Comparison of ENCODE assay signal across 10 cellular contexts in genomic region chr2:120594856-120595685, GRCh38.
DNase-seq lines count a peak whose midpoint lies in the region; ATAC-seq, FAIRE-seq and TF ChIP-seq lines count a peak whose summit lies in the region.
"Had no signal": no experiment of that assay in that cellular context is flagged by ENCODE, and none has a peak within 500 bp of the region (broad histone marks: within the 10 kb centered on the region; RNA-seq: fewer than 3 reads in every experiment).

No MANE protein-coding gene starts in this region.

- H3K4ac ChIP-seq in H1 (replicated peaks; ENCODE audit: insufficient read length, low read depth, low read length): no peak overlapping the region

- H4K8ac ChIP-seq in H1 (ENCODE audit: extremely low read depth, insufficient read depth, low read length): no peak overlapping the region

- H2AFZ ChIP-seq in H1 (ENCODE audit: low read length): no peak overlapping the region

- no peak overlapping the region for H4K5ac ChIP-seq in H1 (ENCODE audit: insufficient read length, low read depth, low read length)

- H3K18ac ChIP-seq in H1 (ENCODE audit: extremely low read depth, low read length): no peak overlapping the region

- no peak overlapping the region for H2BK120ac ChIP-seq in H1 (replicated peaks; ENCODE audit: low read depth, low read length)

- TF ChIP-seq CTCF in H1 (IDR thresholded peaks at IDR 0.05; ENCODE audit: control extremely low read depth in 1 of 3, insufficient read depth in 1 of 3, low read depth in 1 of 3, low read length in 3 of 3): no peak
- no peak for TF ChIP-seq CTCF in neutrophil (IDR thresholded peaks at IDR 0.05)

- H3K27ac ChIP-seq in H1 (ENCODE audit: low read depth, low read length) (no peak overlapping the region), neutrophil (peak overlapping the region; percentile 76)

- TF ChIP-seq EP300 in H1 (IDR thresholded peaks at IDR 0.05; ENCODE audit: borderline replicate concordance in 1 of 2, low read depth in 2 of 2, low read length in 2 of 2): no peak

- no peak overlapping the region for H2BK12ac ChIP-seq in H1 (ENCODE audit: low read depth, low read length)

- no peaks in the 10 kb centered on the region for H3K79me1 ChIP-seq in H1 (ENCODE audit: low read depth, low read length)

- CTCF ChIA-PET in H1 (lab: Charles Lee; ENCODE audit: partially characterized antibody): interaction anchor here (0.8 to 2.2 kb wide), 12 partner anchors 9 to 151 kb away, joined by 3 to 14 read pairs (median 3); no protein-coding TSS in a partner anchor

- H3K23ac ChIP-seq in H1 (ENCODE audit: insufficient read length): no peak overlapping the region

- H3K9ac ChIP-seq in H1 (replicated peaks in 1 of 4; ENCODE audit: extremely low read depth in 1 of 4, low read depth in 3 of 4, low read length in 3 of 4): no peak overlapping the region

- H3K36me3 ChIP-seq in H1 (ENCODE audit: control insufficient read depth in 2 of 4, insufficient read depth in 4 of 4, low read length in 3 of 4): no peaks in the 10 kb centered on the region
- H3K36me3 ChIP-seq in neutrophil: no peaks in the 10 kb centered on the region

- ATAC-seq in GM21576 (IDR thresholded peaks at IDR 0.05; ENCODE audit: unreplicated experiment) (no peak), GM21526 (IDR thresholded peaks at IDR 0.05; ENCODE audit: low FRiP score, unreplicated experiment) (no peak)

- H3K4me2 ChIP-seq in H1 (ENCODE audit: insufficient read depth in 1 of 2, low read depth in 2 of 2, low read length in 2 of 2): no peak overlapping the region

- H3K4me3 ChIP-seq in H1 (ENCODE audit: extremely low read depth in 1 of 4, insufficient read depth in 2 of 4, low read depth in 3 of 4, low read length in 4 of 4) (no peak overlapping the region), neutrophil (ENCODE audit: low read depth in 1 of 2, low read length in 1 of 2) (peak overlapping the region; percentile 4 to 13)

- H3K14ac ChIP-seq in H1 (ENCODE audit: insufficient read length): no peak overlapping the region

- H4K20me1 ChIP-seq in H1 (replicated peaks in 1 of 2; ENCODE audit: control insufficient read depth in 1 of 2, insufficient read depth in 2 of 2, low read length in 2 of 2): no peaks in the 10 kb centered on the region

- peak overlapping the region; percentile 57; the same call in 1 of the 2 replicates for H2AK5ac ChIP-seq in H1 (ENCODE audit: low read depth, low read length)

- POLR2A ChIA-PET in H1 (lab: Charles Lee; ENCODE audit: partially characterized antibody): interaction anchor here (1.4 kb wide), 2 partner anchors 9 to 480 kb away, joined by 4 to 5 read pairs; no protein-coding TSS in a partner anchor

- TF ChIP-seq RAD21 in H1 (IDR thresholded peaks at IDR 0.05 in 1 of 2, conservative IDR thresholded peaks at IDR 0.05 in 1 of 2; ENCODE audit: low read depth in 2 of 2, low read length in 2 of 2): no peak

- FAIRE-seq in H1 (lab: Jason Lieb, UNC): peak; percentile 19

- no peaks in the 10 kb centered on the region for H3K79me2 ChIP-seq in H1 (ENCODE audit: control insufficient read depth in 1 of 2, insufficient read depth in 2 of 2, low read length in 2 of 2)

- peaks cover 3% of the 10 kb centered on the region; the same call in 1 of the 2 replicates for H3K23me2 ChIP-seq in H1 (ENCODE audit: low read depth, low read length)

- 0 out of 2 replicates have a peak overlapping the region, but pooled peaks have one; percentile 55 for H2BK20ac ChIP-seq in H1 (ENCODE audit: low read length)

- DNase-seq in DMS53 treated with DMSO at 0.1 percent for 48 hours (lab: John Stamatoyannopoulos, UW; ENCODE audit: unreplicated experiment) (peak; percentile 5), M059J (ENCODE audit: low read depth) (peak; percentile 40), H1 (ENCODE audit: low read depth in 1 of 2, low spot score in 2 of 2) (no peak)
- DNase-seq in activated naive CD4-positive, alpha-beta T cell (lab: John Stamatoyannopoulos, UW): no peak
- DNase-seq in stimulated activated CD4-positive, alpha-beta T cell treated with anti-CD3 and anti-CD28 coated beads, Interleukin-2, amount 100 ng/mL, for 48 hours: no peak
- DNase-seq: activated naive CD4-positive, alpha-beta T cell treated with Interleukin-2 at 50 U/mL for 16 hours; NCI-H774 had no signal

- H3K4me1 ChIP-seq in H1 (replicated peaks in 1 of 4; ENCODE audit: control insufficient read depth in 3 of 4, insufficient read depth in 4 of 4, low read length in 3 of 4): peaks cover 4 to 21% (median 13%) of the 10 kb centered on the region in 4 experiments
- H3K4me1 ChIP-seq in neutrophil (ENCODE audit: control insufficient read depth in 1 of 2, insufficient read depth in 1 of 2, low read depth in 1 of 2, low read length in 1 of 2): peaks cover 47 to 51% of the 10 kb centered on the region in 2 experiments

- H4K91ac ChIP-seq in H1 (replicated peaks; ENCODE audit: insufficient read length, low read length): no peak overlapping the region

- H2BK15ac ChIP-seq in H1 (ENCODE audit: low read length): no peak overlapping the region; the same call in 1 of the 2 replicates

- H3K27me3 ChIP-seq in H1 (replicated peaks in 1 of 4; ENCODE audit: control insufficient read depth in 3 of 4, extremely low read depth in 1 of 4, insufficient read depth in 3 of 4, low read length in 3 of 4) (peaks cover 0 to 17% (median 10%) of the 10 kb centered on the region in 4 experiments; a peak in 5 of 7 replicates), neutrophil (peaks cover 18% of the 10 kb centered on the region)

- H3K9me3 ChIP-seq in H1 (ENCODE audit: insufficient read depth in 2 of 2, low read depth in 1 of 2, low read length in 1 of 2): no peaks in the 10 kb centered on the region
- no peaks in the 10 kb centered on the region for H3K9me3 ChIP-seq in neutrophil

- no peak overlapping the region for H3K56ac ChIP-seq in H1 (replicated peaks; ENCODE audit: insufficient read length, low read depth, low read length)

- 86% methylated on average over 5 of the region's 8 CpGs; no CpG with 5 or more reads in 1 of the 2 experiments for WGBS in H1 (ENCODE audit: extremely low coverage in 1 of 2, insufficient coverage in 1 of 2, insufficient read length in 1 of 2, insufficient replicate concordance in 2 of 2, low coverage in 1 of 2, low lambda C conversion rate in 2 of 2, missing lambda C conversion rate in 1 of 2), 2 experiments

- H2BK5ac ChIP-seq in H1 (ENCODE audit: low read depth, low read length): no peak overlapping the region

- TF ChIP-seq POLR2A in H1 (IDR thresholded peaks at IDR 0.05; ENCODE audit: control extremely low read depth in 1 of 2, low read depth in 2 of 2, low read length in 2 of 2): no peak

TF ChIP-seq in H1, 55 proteins besides CTCF, POLR2A, EP300 and RAD21:
- TF ChIP-seq JUN (IDR thresholded peaks at IDR 0.05; ENCODE audit: low read depth, low read length) (no peak), E2F6 (IDR thresholded peaks at IDR 0.05) (peak; percentile 35; the same call in 1 of the 2 replicates)
TF ChIP-seq in H1: peak in this region for 1.

Comparison
In these comparisons a context has a peak if more than half of its experiments do, and no peak if none do; other contexts are left out.
1. DNase-seq: peak in DMS53 treated with DMSO at 0.1 percent for 48 hours (single experiment) and M059J (single experiment); none in H1 (0 of 2), activated naive CD4-positive, alpha-beta T cell (0 of 4) and stimulated activated CD4-positive, alpha-beta T cell treated with anti-CD3 and anti-CD28 coated beads, Interleukin-2, amount 100 ng/mL, for 48 hours (0 of 2).
2. H3K4me3 ChIP-seq: peak in neutrophil (2 of 2); none in H1 (0 of 4).